In genomic region chr1:177163844-177164379, GRCh38 we compare ENCODE assay signal across 1 cellular context.
TF ChIP-seq lines count a peak whose summit lies in the region.

No MANE protein-coding gene starts in this region.

TF ChIP-seq in SK-N-SH, 30 proteins besides CTCF, POLR2A, EP300 and RAD21 (continued from another document):
- TF ChIP-seq USF2 (IDR thresholded peaks at IDR 0.05; ENCODE audit: borderline replicate concordance, low read depth, low read length) (no peak), GATA2 (CRISPR knock-in tag; IDR thresholded peaks at IDR 0.05) (no peak), RXRA (IDR thresholded peaks at IDR 0.05; ENCODE audit: borderline replicate concordance, low read depth) (no peak)
